13 cellular contexts compared by ENCODE assay signal in the genomic region with DNA sequence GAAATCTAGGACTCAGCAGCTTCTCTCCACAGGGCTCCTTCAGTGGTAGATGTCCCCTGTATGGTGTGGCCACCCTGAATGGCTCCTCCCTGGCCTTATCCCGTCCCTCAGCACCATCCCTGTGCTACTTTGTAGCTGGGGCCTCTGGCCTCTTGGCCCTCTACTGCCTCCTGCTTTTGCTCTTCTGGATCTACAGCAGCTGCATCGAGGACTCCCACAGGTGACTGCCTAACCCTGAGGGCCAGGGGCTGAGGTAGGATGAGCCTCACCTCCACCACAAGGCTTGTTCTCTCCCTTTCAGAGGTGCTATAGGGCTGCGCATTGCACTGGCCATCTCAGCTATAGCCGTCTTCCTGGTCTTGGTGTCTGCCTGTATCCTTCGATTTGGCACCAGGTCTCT. TPM values are rescaled to one million over a fixed set of nuclear protein-coding genes. Genes with fewer than 3 reads are reported as not detected.
DNase-seq lines count a peak whose midpoint lies in the region; ATAC-seq and TF ChIP-seq lines count a peak whose summit lies in the region.
"Had no signal": no experiment of that assay in that cellular context is flagged by ENCODE, and none has a peak within 500 bp of the region (broad histone marks: within the 10 kb centered on the region; RNA-seq: fewer than 3 reads in every experiment).

No MANE protein-coding gene starts in this region.

- ATAC-seq in activated naive CD8-positive, alpha-beta T cell treated with anti-CD3 and anti-CD28 coated beads, Interleukin-2, amount 50 U/mL, for 24 hours: no peak
- no peak for ATAC-seq in GM19324 (IDR thresholded peaks at IDR 0.05; ENCODE audit: low FRiP score, unreplicated experiment)
- ATAC-seq: left cardiac atrium, sciatic nerve had no signal

- H3F3A ChIP-seq in neural cell (ENCODE audit: insufficient read depth, low read length, poor library complexity, severe bottlenecking): peaks cover 3% of the 10 kb centered on the region

- H3K4me3 Mint-ChIP-seq in IgD-negative memory B cell: peak overlapping the region; percentile 85 to 98 (median 96)
- H3K4me3 Mint-ChIP-seq in activated naive CD8-positive, alpha-beta T cell treated with anti-CD3 and anti-CD28 coated beads, Interleukin-2, amount 50 U/mL, for 24 hours: peak overlapping the region; percentile 92

- TF ChIP-seq RAD21 in neural cell (conservative IDR thresholded peaks at IDR 0.05): no peak

- H3K9me3 ChIP-seq in neural cell (ENCODE audit: low read length): no peaks in the 10 kb centered on the region
- H3K9me3 ChIP-seq: esophagus squamous epithelium had no signal

- no peak for TF ChIP-seq CTCF in neural cell (IDR thresholded peaks at IDR 0.05; ENCODE audit: poor library complexity, severe bottlenecking)

- no peak overlapping the region for H3K4me2 ChIP-seq in neural cell (ENCODE audit: low read length)

- no peaks in the 10 kb centered on the region for H4K20me1 ChIP-seq in neural cell (ENCODE audit: insufficient read depth)

- H3K9ac ChIP-seq in neural cell (ENCODE audit: low read length): no peak overlapping the region

- no peaks in the 10 kb centered on the region for H3K9me3 Mint-ChIP-seq in IgD-negative memory B cell
- H3K9me3 Mint-ChIP-seq in activated naive CD8-positive, alpha-beta T cell treated with anti-CD3 and anti-CD28 coated beads, Interleukin-2, amount 50 U/mL, for 24 hours: no peaks in the 10 kb centered on the region

- H3K36me3 ChIP-seq in neural cell (ENCODE audit: insufficient read depth, low read length): no peaks in the 10 kb centered on the region

- peak overlapping the region in 2 of 3 donors; percentile 51 to 94 for H3K27ac Mint-ChIP-seq in IgD-negative memory B cell
- H3K27ac Mint-ChIP-seq in activated naive CD8-positive, alpha-beta T cell treated with anti-CD3 and anti-CD28 coated beads, Interleukin-2, amount 50 U/mL, for 24 hours: peak overlapping the region; percentile 89

- no peak for TF ChIP-seq EP300 in neural cell (conservative IDR thresholded peaks at IDR 0.05; ENCODE audit: poor library complexity, severe bottlenecking)

- no peak overlapping the region for H3K27ac ChIP-seq in neural cell (ENCODE audit: low read length)

- peaks cover 9 to 40% (median 37%) of the 10 kb centered on the region in 3 donors for H3K4me1 Mint-ChIP-seq in IgD-negative memory B cell
- peaks cover 53% of the 10 kb centered on the region for H3K4me1 Mint-ChIP-seq in activated naive CD8-positive, alpha-beta T cell treated with anti-CD3 and anti-CD28 coated beads, Interleukin-2, amount 50 U/mL, for 24 hours

- H3K27me3 ChIP-seq in neural cell (ENCODE audit: insufficient read depth, low read depth, low read length): no peaks in the 10 kb centered on the region
- H3K27me3 ChIP-seq: esophagus squamous epithelium had no signal

- peaks cover 10% of the 10 kb centered on the region for H3K79me2 ChIP-seq in neural cell (replicated peaks; ENCODE audit: insufficient read depth, low read length)

- H3K36me3 Mint-ChIP-seq in IgD-negative memory B cell: peaks cover under 1% of the 10 kb centered on the region
- peaks cover 33% of the 10 kb centered on the region for H3K36me3 Mint-ChIP-seq in activated naive CD8-positive, alpha-beta T cell treated with anti-CD3 and anti-CD28 coated beads, Interleukin-2, amount 50 U/mL, for 24 hours (ENCODE audit: low read depth)

- no peaks in the 10 kb centered on the region for H3K27me3 Mint-ChIP-seq in IgD-negative memory B cell
- H3K27me3 Mint-ChIP-seq in activated naive CD8-positive, alpha-beta T cell treated with anti-CD3 and anti-CD28 coated beads, Interleukin-2, amount 50 U/mL, for 24 hours: no peaks in the 10 kb centered on the region

- H3K9me2 ChIP-seq in neural cell (ENCODE audit: insufficient read depth, low read length): no peaks in the 10 kb centered on the region

- H3K4me3 ChIP-seq in neural cell (ENCODE audit: low read length): peak overlapping the region; percentile 21

- H2AFZ ChIP-seq in neural cell (ENCODE audit: low read depth, low read length): no peak overlapping the region

- DNase-seq in DMS53 (lab: John Stamatoyannopoulos, UW) (peak; percentile 29), DMS53 treated with DMSO at 0.1 percent for 48 hours (lab: John Stamatoyannopoulos, UW; ENCODE audit: unreplicated experiment) (no peak), iPS-NIHi7 (ENCODE audit: extremely low spot score) (no peak)
- DNase-seq in activated naive CD8-positive, alpha-beta T cell treated with anti-CD3 and anti-CD28 coated beads, Interleukin-2, amount 50 U/mL, for 24 hours: no peak
- no peak for DNase-seq in activated CD4-positive, CD25-positive, alpha-beta regulatory T cell treated with anti-CD3 and anti-CD28 coated beads, Interleukin-2, amount 50 U/mL, for 72 hours
- DNase-seq: 8988T, esophagus squamous epithelium, left cardiac atrium, NCI-H1092 treated with DMSO at 0.1 percent for 48 hours had no signal

TF ChIP-seq in neural cell, 6 proteins besides CTCF, POLR2A, EP300 and RAD21:
- TF ChIP-seq SMC3 (conservative IDR thresholded peaks at IDR 0.05; ENCODE audit: poor library complexity): no peak
- no peak for TF ChIP-seq EZH2 (IDR thresholded peaks at IDR 0.05; ENCODE audit: borderline replicate concordance, insufficient read depth, low read length, poor library complexity, severe bottlenecking)
- TF ChIP-seq, protein P1, sequence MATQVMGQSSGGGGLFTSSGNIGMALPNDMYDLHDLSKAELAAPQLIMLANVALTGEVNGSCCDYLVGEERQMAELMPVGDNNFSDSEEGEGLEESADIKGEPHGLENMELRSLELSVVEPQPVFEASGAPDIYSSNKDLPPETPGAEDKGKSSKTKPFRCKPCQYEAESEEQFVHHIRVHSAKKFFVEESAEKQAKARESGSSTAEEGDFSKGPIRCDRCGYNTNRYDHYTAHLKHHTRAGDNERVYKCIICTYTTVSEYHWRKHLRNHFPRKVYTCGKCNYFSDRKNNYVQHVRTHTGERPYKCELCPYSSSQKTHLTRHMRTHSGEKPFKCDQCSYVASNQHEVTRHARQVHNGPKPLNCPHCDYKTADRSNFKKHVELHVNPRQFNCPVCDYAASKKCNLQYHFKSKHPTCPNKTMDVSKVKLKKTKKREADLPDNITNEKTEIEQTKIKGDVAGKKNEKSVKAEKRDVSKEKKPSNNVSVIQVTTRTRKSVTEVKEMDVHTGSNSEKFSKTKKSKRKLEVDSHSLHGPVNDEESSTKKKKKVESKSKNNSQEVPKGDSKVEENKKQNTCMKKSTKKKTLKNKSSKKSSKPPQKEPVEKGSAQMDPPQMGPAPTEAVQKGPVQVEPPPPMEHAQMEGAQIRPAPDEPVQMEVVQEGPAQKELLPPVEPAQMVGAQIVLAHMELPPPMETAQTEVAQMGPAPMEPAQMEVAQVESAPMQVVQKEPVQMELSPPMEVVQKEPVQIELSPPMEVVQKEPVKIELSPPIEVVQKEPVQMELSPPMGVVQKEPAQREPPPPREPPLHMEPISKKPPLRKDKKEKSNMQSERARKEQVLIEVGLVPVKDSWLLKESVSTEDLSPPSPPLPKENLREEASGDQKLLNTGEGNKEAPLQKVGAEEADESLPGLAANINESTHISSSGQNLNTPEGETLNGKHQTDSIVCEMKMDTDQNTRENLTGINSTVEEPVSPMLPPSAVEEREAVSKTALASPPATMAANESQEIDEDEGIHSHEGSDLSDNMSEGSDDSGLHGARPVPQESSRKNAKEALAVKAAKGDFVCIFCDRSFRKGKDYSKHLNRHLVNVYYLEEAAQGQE (IDR thresholded peaks at IDR 0.05; ENCODE audit: borderline replicate concordance): no peak
- no peak for TF ChIP-seq TAF1 (IDR thresholded peaks at IDR 0.05; ENCODE audit: low read depth)
- TF ChIP-seq MXI1 (conservative IDR thresholded peaks at IDR 0.05; ENCODE audit: poor library complexity, severe bottlenecking): no peak
- no peak for TF ChIP-seq POLR2AphosphoS5 (IDR thresholded peaks at IDR 0.05)
TF ChIP-seq in neural cell: peak in this region for 0.

RNA-seq across cellular contexts. Expression of gene TMEM179B, which starts 1.8 kb away (rescaled TPM):
- 101 TPM for polyA plus RNA-seq in IgD-negative memory B cell
- 24.5 and 28.1 TPM in 2 replicates for polyA plus RNA-seq in neural cell
- 16.3 and 17.8 TPM in 2 replicates for polyA minus RNA-seq in neural cell

RNA-seq across cellular contexts. Expression of gene TMEM223, which starts 2.8 kb away (rescaled TPM):
- 39.1 TPM for polyA plus RNA-seq in IgD-negative memory B cell
- 16.5 and 27.4 TPM in 2 replicates for polyA plus RNA-seq in neural cell
- 12.7 and 13.1 TPM in 2 replicates for polyA minus RNA-seq in neural cell

RNA-seq across cellular contexts. Expression of gene NXF1, which starts 16.2 kb away (rescaled TPM):
- polyA plus RNA-seq in IgD-negative memory B cell (67.6 TPM), neural cell (26.0 and 32.1 TPM in 2 replicates)
- polyA minus RNA-seq in neural cell: 26.1 and 42.7 TPM in 2 replicates

RNA-seq across cellular contexts. Expression of gene TAF6L, which starts 17.8 kb away (rescaled TPM):
- 12.2 TPM for polyA plus RNA-seq in IgD-negative memory B cell
- polyA plus RNA-seq in neural cell: 55.2 and 61.7 TPM in 2 replicates
- 22.5 and 25.1 TPM in 2 replicates for polyA minus RNA-seq in neural cell

RNA-seq across cellular contexts. Expression of gene POLR2G, which starts 27.6 kb away (rescaled TPM):
- polyA plus RNA-seq in IgD-negative memory B cell: 202 TPM
- polyA plus RNA-seq in neural cell: 207 and 232 TPM in 2 replicates
- 69.5 and 74.5 TPM in 2 replicates for polyA minus RNA-seq in neural cell
